Comparison of ENCODE assay signal across 1 cellular context in the genomic region with DNA sequence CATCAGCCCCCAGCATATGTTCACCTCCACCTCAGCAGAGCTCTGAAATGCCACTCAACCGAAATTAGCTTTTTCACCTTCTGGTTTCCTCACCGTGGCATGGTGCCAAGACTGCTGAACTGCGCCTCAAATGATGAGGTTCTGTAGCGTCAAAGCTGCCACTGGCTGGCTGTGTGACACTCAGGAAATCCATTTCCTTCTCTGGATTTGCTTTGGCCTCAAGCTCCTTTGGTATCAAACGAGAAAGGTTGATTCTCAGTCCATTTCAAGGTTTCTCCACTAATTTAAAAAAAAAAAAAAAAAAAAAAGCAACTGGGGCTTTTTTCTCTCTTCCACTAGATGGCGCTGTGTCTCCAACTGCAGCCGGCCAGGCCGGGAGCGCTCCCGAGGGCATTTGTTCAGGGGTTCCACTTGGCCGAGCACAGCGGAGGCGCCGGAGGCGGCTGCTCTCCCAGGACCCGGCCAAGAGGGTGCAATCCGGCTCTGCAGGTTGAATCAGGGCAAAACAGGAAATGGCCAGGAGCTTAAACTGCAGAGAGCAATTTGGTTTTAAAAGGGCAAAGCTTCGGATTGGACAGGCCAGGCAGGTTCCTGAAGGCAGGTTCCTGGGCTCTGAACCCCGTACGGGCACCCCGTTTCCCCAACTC.
TF ChIP-seq lines count a peak whose summit lies in the region.

No MANE protein-coding gene starts in this region.

TF ChIP-seq in endothelial cell of umbilical vein, 7 proteins besides CTCF, POLR2A, EP300 and RAD21 (continued from another document):
- TF ChIP-seq, protein P1, sequence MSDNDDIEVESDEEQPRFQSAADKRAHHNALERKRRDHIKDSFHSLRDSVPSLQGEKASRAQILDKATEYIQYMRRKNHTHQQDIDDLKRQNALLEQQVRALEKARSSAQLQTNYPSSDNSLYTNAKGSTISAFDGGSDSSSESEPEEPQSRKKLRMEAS (IDR thresholded peaks at IDR 0.05; ENCODE audit: insufficient read depth, insufficient read length) = no peak
- no peak for TF ChIP-seq GATA2 (IDR thresholded peaks at IDR 0.05; ENCODE audit: insufficient read depth, insufficient read length, low read depth, low read length)
TF ChIP-seq in endothelial cell of umbilical vein: peak in this region for 0.
